Comparison of ENCODE assay signal across 8 cellular contexts in the genomic region with DNA sequence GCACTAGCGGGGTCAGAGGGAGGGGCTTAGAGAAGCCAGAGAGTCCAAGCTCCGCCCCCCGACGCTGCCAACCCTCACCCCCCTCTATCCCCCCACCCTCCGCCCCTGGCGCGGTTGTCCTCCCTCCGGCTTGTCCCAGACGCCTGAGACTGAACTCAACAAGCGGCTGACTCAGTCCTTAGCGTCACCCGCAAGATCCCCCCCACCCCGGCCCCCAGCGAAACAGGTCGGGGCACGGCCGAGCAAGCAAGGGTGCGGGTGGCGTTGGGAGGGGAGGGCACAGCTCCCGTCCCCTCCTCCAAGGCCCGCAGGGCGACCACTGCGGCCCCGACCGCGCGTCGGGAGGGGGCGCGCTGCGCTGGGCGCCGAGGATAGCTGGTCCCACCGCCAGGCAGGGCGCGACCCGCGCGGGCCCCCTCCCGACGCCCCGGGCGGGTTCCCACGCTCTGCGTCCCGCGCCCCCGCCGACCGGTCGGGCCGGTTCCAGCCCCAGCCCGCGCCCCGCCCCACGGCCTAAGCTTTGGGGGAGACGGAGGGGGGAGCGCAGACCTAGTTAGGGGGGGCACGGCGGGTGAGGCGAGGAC. TPM values are rescaled to one million over a fixed set of nuclear protein-coding genes. Genes with fewer than 3 reads are reported as not detected.
DNase-seq lines count a peak whose midpoint lies in the region; ATAC-seq and TF ChIP-seq lines count a peak whose summit lies in the region.

No MANE protein-coding gene starts in this region.

- peaks cover 61% of the 10 kb centered on the region for H3K4me1 ChIP-seq in suprapubic skin

- ATAC-seq in GM18520 (IDR thresholded peaks at IDR 0.05; ENCODE audit: unreplicated experiment) (no peak), HG03520 (IDR thresholded peaks at IDR 0.05; ENCODE audit: unreplicated experiment) (no peak)

- TF ChIP-seq EP300 in suprapubic skin (IDR thresholded peaks at IDR 0.05) = no peak

- peak overlapping the region; percentile 44 for H3K4me3 ChIP-seq in suprapubic skin

- H3K27ac ChIP-seq in suprapubic skin = peak overlapping the region; percentile 96

- peaks cover 25% of the 10 kb centered on the region for H3K36me3 ChIP-seq in suprapubic skin

- DNase-seq in D341Med (ENCODE audit: low spot score) (peak; percentile 80), astrocyte of the hippocampus (ENCODE audit: low read depth, low spot score) (peak; percentile 76), iris pigment epithelial cell (ENCODE audit: low read depth) (peak; percentile 27), suprapubic skin (ENCODE audit: low spot score in 2 of 2) (peak in 1 of 2 donors; percentile 78), NCI-H526 treated with DMSO at 0.1 percent for 48 hours (lab: John Stamatoyannopoulos, UW) (no peak)

- 2% methylated on average over 11 of the region's 61 CpGs for WGBS in suprapubic skin

- no peaks in the 10 kb centered on the region for H3K9me3 ChIP-seq in suprapubic skin

- no peak for TF ChIP-seq POLR2A in suprapubic skin (IDR thresholded peaks at IDR 0.05)

- H3K27me3 ChIP-seq in suprapubic skin = peaks cover 24% of the 10 kb centered on the region

- peak; percentile 27; the same call in 1 of the 2 replicates for TF ChIP-seq CTCF in LNCAP (IDR thresholded peaks at IDR 0.05)
- no peak for TF ChIP-seq CTCF in suprapubic skin (IDR thresholded peaks at IDR 0.05)

RNA-seq across cellular contexts. Expression of a gene that starts 5.3 kb away (rescaled TPM):
- 100 to 1,000 TPM; 205 to 253 (median 245) TPM for total RNA-seq in suprapubic skin

RNA-seq across cellular contexts. Expression of a gene that starts 36.8 kb away (rescaled TPM):
- 10 to 100 TPM in 3 of 4 donors, 1 to 10 TPM in 1; 8.0 to 81.6 (median 47.5) TPM for total RNA-seq in suprapubic skin
